ENCODE assay signal across 9 cellular contexts in genomic region chr3:133025546-133025945, GRCh38. TPM values are rescaled to one million over a fixed set of nuclear protein-coding genes. Genes with fewer than 3 reads are reported as not detected.
"Had no signal": no experiment of that assay in that cellular context is flagged by ENCODE, and none has a peak within 500 bp of the region (broad histone marks: within the 10 kb centered on the region; RNA-seq: fewer than 3 reads in every experiment).

No MANE protein-coding gene starts in this region.

- H3K4me3 ChIP-seq: GM12878 had no signal

- FAIRE-seq: G401.6, GM12878, GM12891, GM12892, GM18507, GM19239 had no signal

- DNase-seq: GDM1, GF-D8 had no signal

- ATAC-seq: GM12878 had no signal

RNA-seq across cellular contexts. Expression of gene TMEM108, which starts 12.6 kb away (rescaled TPM):
- total RNA-seq: G401 had no signal
